In the genomic region with DNA sequence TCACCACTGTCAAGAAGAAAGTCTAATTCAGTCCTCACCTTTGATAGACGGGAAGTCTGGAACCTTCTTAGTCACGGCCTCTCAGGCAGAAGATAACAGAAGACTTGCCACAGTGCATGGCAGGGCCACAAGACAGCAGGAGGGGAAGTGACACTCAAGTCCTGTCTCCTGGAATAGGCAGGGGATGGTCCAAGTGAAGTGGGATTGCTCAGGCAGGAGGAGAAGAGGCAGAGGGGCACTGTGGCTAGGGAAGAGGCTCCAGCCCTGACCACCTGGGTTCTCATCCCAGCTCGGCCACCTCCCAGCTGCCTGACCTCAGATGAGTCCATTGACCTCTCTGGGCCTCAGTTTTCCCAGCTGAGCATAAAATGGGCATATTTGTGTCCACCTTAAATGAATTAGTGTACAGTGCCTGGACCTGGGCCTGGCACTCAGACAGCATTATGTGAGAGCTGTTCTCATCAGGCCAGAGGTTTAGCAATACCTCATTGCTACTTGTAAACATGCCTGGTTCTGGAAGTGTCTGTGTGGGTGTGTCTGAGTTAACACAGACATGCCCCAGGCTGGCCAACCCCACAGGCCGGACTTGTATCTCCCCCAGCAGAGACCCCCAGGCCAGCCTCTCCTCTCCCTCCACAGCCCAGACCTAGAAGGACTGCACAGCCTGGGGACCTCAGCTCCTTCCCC, we compare ENCODE assay signal across 10 cellular contexts. TPM values are rescaled to one million over a fixed set of nuclear protein-coding genes. Genes with fewer than 3 reads are reported as not detected.
DNase-seq lines count a peak whose midpoint lies in the region; ATAC-seq and TF ChIP-seq lines count a peak whose summit lies in the region.
"Had no signal": no experiment of that assay in that cellular context is flagged by ENCODE, and none has a peak within 500 bp of the region (broad histone marks: within the 10 kb centered on the region; RNA-seq: fewer than 3 reads in every experiment).

No MANE protein-coding gene starts in this region.

- H3K4me3 ChIP-seq in colonic mucosa = no peak overlapping the region

- no peak for TF ChIP-seq CTCF in colonic mucosa (IDR thresholded peaks at IDR 0.05)

- H3K36me3 ChIP-seq in colonic mucosa = no peaks in the 10 kb centered on the region

- intact Hi-C loops in colonic mucosa (cut with DNase I) = no loop called here

- peak overlapping the region in 1 of 2 donors; percentile 21 for H3K27ac Mint-ChIP-seq in effector memory CD8-positive, alpha-beta T cell

- peaks cover 2 to 8% of the 10 kb centered on the region in 2 donors for H3K4me1 Mint-ChIP-seq in effector memory CD8-positive, alpha-beta T cell (ENCODE audit: low read depth in 2 of 2)

- ATAC-seq in effector memory CD8-positive, alpha-beta T cell (replicated peaks) = no peak
- no peak for ATAC-seq in GM18870 (IDR thresholded peaks at IDR 0.05; ENCODE audit: unreplicated experiment)

- peaks cover 41 to 79% of the 10 kb centered on the region in 2 donors for H3K27me3 Mint-ChIP-seq in effector memory CD8-positive, alpha-beta T cell

- no peak overlapping the region for H3K9ac ChIP-seq in colonic mucosa (ENCODE audit: low read depth in 2 of 2, low read length in 2 of 2)

- peaks cover 3% of the 10 kb centered on the region for H3K36me3 Mint-ChIP-seq in effector memory CD8-positive, alpha-beta T cell (ENCODE audit: insufficient read depth)

- DNase-seq in ELF-1 (ENCODE audit: low read depth, low spot score) (peak; percentile 62), HuH-7.5 (ENCODE audit: low spot score) (peak; percentile 10), mucosa of gallbladder (ENCODE audit: low spot score) (peak; percentile 8), colonic mucosa (no peak), glomerular visceral epithelial cell (ENCODE audit: extremely low spot score) (no peak), Ammon's horn (ENCODE audit: low spot score) (no peak)
- no peak for DNase-seq in effector memory CD8-positive, alpha-beta T cell
- DNase-seq: NCI-H187 treated with DMSO at 0.1 percent for 48 hours had no signal

- H3K4me3 Mint-ChIP-seq in effector memory CD8-positive, alpha-beta T cell = peak overlapping the region; percentile 58

- no peak overlapping the region for H3K27ac ChIP-seq in colonic mucosa

- H3K9me3 ChIP-seq in colonic mucosa = no peaks in the 10 kb centered on the region

- H3K4me1 ChIP-seq in colonic mucosa = no peaks in the 10 kb centered on the region

- no peaks in the 10 kb centered on the region for H3K9me3 Mint-ChIP-seq in effector memory CD8-positive, alpha-beta T cell
- H3K9me3 Mint-ChIP-seq: CD8-positive, alpha-beta memory T cell had no signal

- H3K27me3 ChIP-seq in colonic mucosa = no peaks in the 10 kb centered on the region

RNA-seq across cellular contexts. Expression of a gene that starts 11.5 kb away (rescaled TPM):
- total RNA-seq in mucosa of gallbladder (15.0 TPM), colonic mucosa (10 to 100 TPM; 29.9 to 39.5 TPM)

Comparison
In these comparisons a context has a peak if more than half of its experiments do, and no peak if none do; other contexts are left out.
1. DNase-seq: peak in ELF-1 (single experiment), HuH-7.5 (single experiment) and mucosa of gallbladder (single experiment); none in effector memory CD8-positive, alpha-beta T cell (0 of 3), colonic mucosa (single experiment), glomerular visceral epithelial cell (single experiment) and Ammon's horn (single experiment).